ENCODE assay signal across 9 cellular contexts in the genomic region with DNA sequence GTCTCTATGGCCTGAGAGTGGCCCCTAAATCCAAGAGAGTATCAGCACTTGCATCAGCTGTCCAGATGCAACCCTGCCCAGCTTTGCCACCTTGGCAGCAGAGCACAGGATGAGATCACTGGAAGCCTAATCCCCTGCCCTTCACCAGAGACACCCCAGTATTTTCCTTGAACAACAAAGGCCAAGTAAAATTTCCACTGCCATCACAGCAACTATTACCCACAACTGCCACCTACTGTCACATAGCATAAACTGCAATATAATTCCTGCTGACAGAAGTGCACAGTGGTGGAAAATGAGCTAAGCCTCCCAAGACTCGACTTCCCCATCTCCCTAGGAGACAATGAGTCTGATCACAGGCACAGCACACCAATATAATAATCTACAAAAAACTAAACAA.
DNase-seq lines count a peak whose midpoint lies in the region; ATAC-seq and TF ChIP-seq lines count a peak whose summit lies in the region.
"Had no signal": no experiment of that assay in that cellular context is flagged by ENCODE, and none has a peak within 500 bp of the region (broad histone marks: within the 10 kb centered on the region; RNA-seq: fewer than 3 reads in every experiment).

No MANE protein-coding gene starts in this region.

- peak; percentile 1 for DNase-seq in NCI-H1105 treated with DMSO at 0.1 percent for 48 hours (lab: John Stamatoyannopoulos, UW)
- DNase-seq in NCI-H1105 (lab: John Stamatoyannopoulos, UW): no peak
- DNase-seq in T1000 (lab: John Stamatoyannopoulos, UW): peak; percentile 7
- DNase-seq in renal cortical epithelial cell (ENCODE audit: low read depth): peak; percentile 6
- no peak for DNase-seq in activated T-cell treated with anti-CD3 and anti-CD28 coated beads, Interleukin-2, amount 50 U/mL, for 72 hours
- DNase-seq in tibial nerve (ENCODE audit: low spot score in 2 of 2): no peak
- DNase-seq in NCI-H446 treated with DMSO at 0.1 percent for 48 hours (lab: John Stamatoyannopoulos, UW): no peak

- H3K9me3 ChIP-seq in tibial nerve: peaks cover 0 to 27% (median 0%) of the 10 kb centered on the region in 4 donors

- H3K4me1 ChIP-seq in tibial nerve: no peaks in the 10 kb centered on the region

- peak; percentile 83 for ATAC-seq in HG03135 (IDR thresholded peaks at IDR 0.05; ENCODE audit: unreplicated experiment)
- no peak for ATAC-seq in activated T-cell treated with anti-CD3 and anti-CD28 coated beads, Interleukin-2, amount 50 U/mL, for 72 hours (replicated peaks in 1 of 2)

- H3K27me3 ChIP-seq in tibial nerve: no peaks in the 10 kb centered on the region

- no peaks in the 10 kb centered on the region for H3K36me3 ChIP-seq in tibial nerve

- peaks cover 9 to 10% of the 10 kb centered on the region in 2 donors for H3K9me3 Mint-ChIP-seq in activated T-cell treated with anti-CD3 and anti-CD28 coated beads, Interleukin-2, amount 50 U/mL, for 72 hours

- H3K27ac ChIP-seq in tibial nerve: no peak overlapping the region

- H3K4me3 Mint-ChIP-seq in activated T-cell treated with anti-CD3 and anti-CD28 coated beads, Interleukin-2, amount 50 U/mL, for 72 hours: no peak overlapping the region
- H3K4me3 Mint-ChIP-seq: T-helper 1 cell treated with Interleukin-12 subunit alpha and Interleukin-12 subunit beta and Interleukin-4 antibody, amounts not matched to agents 30 μg/mL and 1 μg/mL, for 36 hours had no signal

- no peaks in the 10 kb centered on the region for H3K4me1 Mint-ChIP-seq in activated T-cell treated with anti-CD3 and anti-CD28 coated beads, Interleukin-2, amount 50 U/mL, for 72 hours (ENCODE audit: low read depth)

- TF ChIP-seq EP300 in tibial nerve (IDR thresholded peaks at IDR 0.05): no peak

- TF ChIP-seq CTCF in tibial nerve (IDR thresholded peaks at IDR 0.05): no peak

- no peak overlapping the region for H3K4me3 ChIP-seq in tibial nerve

- TF ChIP-seq POLR2A in tibial nerve (IDR thresholded peaks at IDR 0.05): no peak

- no peaks in the 10 kb centered on the region for H3K36me3 Mint-ChIP-seq in activated T-cell treated with anti-CD3 and anti-CD28 coated beads, Interleukin-2, amount 50 U/mL, for 72 hours (ENCODE audit: insufficient read depth in 2 of 2)

- H3K27ac Mint-ChIP-seq in activated T-cell treated with anti-CD3 and anti-CD28 coated beads, Interleukin-2, amount 50 U/mL, for 72 hours: no peak overlapping the region
- H3K27ac Mint-ChIP-seq: T-helper 1 cell treated with Interleukin-12 subunit alpha and Interleukin-12 subunit beta and Interleukin-4 antibody, amounts not matched to agents 30 μg/mL and 1 μg/mL, for 36 hours had no signal

- no peaks in the 10 kb centered on the region for H3K27me3 Mint-ChIP-seq in activated T-cell treated with anti-CD3 and anti-CD28 coated beads, Interleukin-2, amount 50 U/mL, for 72 hours (ENCODE audit: low read depth)

- 62 to 70% methylated on average over 1 of the region's 1 CpG for WGBS in tibial nerve, 2 donors

Comparison
In these comparisons a context has a peak if more than half of its experiments do, and no peak if none do; other contexts are left out.
1. DNase-seq: peak in NCI-H1105 treated with DMSO at 0.1 percent for 48 hours (single experiment), T1000 (single experiment) and renal cortical epithelial cell (single experiment); none in NCI-H1105 (single experiment), activated T-cell treated with anti-CD3 and anti-CD28 coated beads, Interleukin-2, amount 50 U/mL, for 72 hours (0 of 2), tibial nerve (0 of 2) and NCI-H446 treated with DMSO at 0.1 percent for 48 hours (single experiment).